In genomic region chr1:59743324-59744108, GRCh38 we compare ENCODE assay signal across 9 cellular contexts.
DNase-seq lines count a peak whose midpoint lies in the region; ATAC-seq, FAIRE-seq and TF ChIP-seq lines count a peak whose summit lies in the region.
"Had no signal": no experiment of that assay in that cellular context is flagged by ENCODE, and none has a peak within 500 bp of the region (broad histone marks: within the 10 kb centered on the region; RNA-seq: fewer than 3 reads in every experiment).

No MANE protein-coding gene starts in this region.

- no peaks in the 10 kb centered on the region for H3K36me3 Mint-ChIP-seq in MCF 10A (ENCODE audit: insufficient read depth, unreplicated experiment)
- H3K36me3 Mint-ChIP-seq in naive thymus-derived CD4-positive, alpha-beta T cell = peaks cover 0 to 9% (median 5%) of the 10 kb centered on the region in 5 donors
- no peaks in the 10 kb centered on the region for H3K36me3 Mint-ChIP-seq in activated CD8-positive, alpha-beta memory T cell treated with anti-CD3 and anti-CD28 coated beads, Interleukin-2, amount 10 ng/mL, durations not matched to agents 7 days and 5 days

- CTCF ChIA-PET in MCF 10A (lab: Yijun Ruan, JAX) = interaction anchor here (0.6 kb wide), 2 partner anchors 40 to 45 kb away, joined by 4 to 5 read pairs; no protein-coding TSS in a partner anchor
- CTCF ChIA-PET in mammary epithelial cell (lab: Charles Lee; ENCODE audit: low non-redundant PET) = no interaction called here
- CTCF ChIA-PET in naive thymus-derived CD4-positive, alpha-beta T cell (lab: Charles Lee) = no interaction called here
- CTCF ChIA-PET in activated CD8-positive, alpha-beta memory T cell treated with anti-CD3 and anti-CD28 coated beads, Interleukin-2, amount 10 ng/mL, durations not matched to agents 7 days and 5 days (lab: Charles Lee) = no interaction called here

- in situ Hi-C loops in mammary epithelial cell (cut with MboI; ENCODE audit: low sequenced_read_pairs in 2 of 2) = no loop called here

- DNase-seq in MCF 10A (ENCODE audit: unreplicated experiment) (no peak), mammary epithelial cell (no peak), foreskin melanocyte (peak; percentile 99), H54 (ENCODE audit: insufficient read length, low spot score) (no peak)
- no peak for DNase-seq in naive thymus-derived CD4-positive, alpha-beta T cell
- no peak for DNase-seq in activated CD8-positive, alpha-beta memory T cell treated with anti-CD3 and anti-CD28 coated beads, Interleukin-2, amount 10 ng/mL, durations not matched to agents 7 days and 5 days
- DNase-seq: activated CD8-positive, alpha-beta T cell treated with anti-CD3 and anti-CD28 coated beads for 36 hours had no signal

- no peak overlapping the region for H3K4me3 ChIP-seq in mammary epithelial cell (replicated peaks in 1 of 3; ENCODE audit: insufficient read depth in 1 of 3, low read depth in 2 of 3, low read length in 3 of 3)
- H3K4me3 ChIP-seq in naive thymus-derived CD4-positive, alpha-beta T cell (ENCODE audit: low read length) = no peak overlapping the region

- H4K20me1 ChIP-seq in mammary epithelial cell (ENCODE audit: insufficient read depth, low read length) = no peaks in the 10 kb centered on the region

- no peaks in the 10 kb centered on the region for H3K36me3 ChIP-seq in mammary epithelial cell (ENCODE audit: insufficient read depth, low read length)
- H3K36me3 ChIP-seq in naive thymus-derived CD4-positive, alpha-beta T cell (ENCODE audit: control insufficient read depth in 2 of 3, insufficient read depth in 3 of 3, low read length in 3 of 3) = no peaks in the 10 kb centered on the region

- no peaks in the 10 kb centered on the region for H3K4me1 ChIP-seq in mammary epithelial cell (ENCODE audit: insufficient read depth, low read length)
- H3K4me1 ChIP-seq in naive thymus-derived CD4-positive, alpha-beta T cell (ENCODE audit: control insufficient read depth in 2 of 2, insufficient read depth in 2 of 2, low read length in 2 of 2) = no peaks in the 10 kb centered on the region

- no peak overlapping the region for H3K9ac ChIP-seq in mammary epithelial cell (ENCODE audit: insufficient read depth, low read length)

- no peaks in the 10 kb centered on the region for H3K9me3 Mint-ChIP-seq in MCF 10A (ENCODE audit: unreplicated experiment)
- H3K9me3 Mint-ChIP-seq in naive thymus-derived CD4-positive, alpha-beta T cell = peaks cover 0 to 6% (median 0%) of the 10 kb centered on the region in 11 donors
- peaks cover 7% of the 10 kb centered on the region for H3K9me3 Mint-ChIP-seq in activated CD8-positive, alpha-beta memory T cell treated with anti-CD3 and anti-CD28 coated beads, Interleukin-2, amount 10 ng/mL, durations not matched to agents 7 days and 5 days (ENCODE audit: low read depth)
- H3K9me3 Mint-ChIP-seq: activated CD8-positive, alpha-beta T cell treated with anti-CD3 and anti-CD28 coated beads for 36 hours had no signal

- no peak overlapping the region for H3K27ac ChIP-seq in mammary epithelial cell (ENCODE audit: insufficient read depth, low read depth, low read length)
- no peak overlapping the region for H3K27ac ChIP-seq in naive thymus-derived CD4-positive, alpha-beta T cell (ENCODE audit: low read depth, low read length)

- H3K27me3 ChIP-seq in mammary epithelial cell (ENCODE audit: insufficient read depth, low read length) = no peaks in the 10 kb centered on the region
- no peaks in the 10 kb centered on the region for H3K27me3 ChIP-seq in naive thymus-derived CD4-positive, alpha-beta T cell (ENCODE audit: control insufficient read depth in 2 of 2, insufficient read depth in 2 of 2, low read length in 2 of 2)

- no peak overlapping the region for H2AFZ ChIP-seq in mammary epithelial cell (ENCODE audit: low read depth, low read length)

- TF ChIP-seq CTCF in MCF 10A (IDR thresholded peaks at IDR 0.05; ENCODE audit: unreplicated experiment) (no peak), mammary epithelial cell (conservative IDR thresholded peaks at IDR 0.05 in 1 of 2, IDR thresholded peaks at IDR 0.05 in 1 of 2; ENCODE audit: extremely low read depth in 1 of 2, insufficient read depth in 1 of 2, low read depth in 1 of 2, low read length in 2 of 2) (no peak)

- H3K9me3 ChIP-seq in mammary epithelial cell (replicated peaks; ENCODE audit: insufficient read depth, low read length) = no peaks in the 10 kb centered on the region
- no peaks in the 10 kb centered on the region for H3K9me3 ChIP-seq in naive thymus-derived CD4-positive, alpha-beta T cell (ENCODE audit: control insufficient read depth in 2 of 3, low read length in 3 of 3)

- no peaks in the 10 kb centered on the region for H3K79me2 ChIP-seq in mammary epithelial cell (ENCODE audit: insufficient read depth, low read length)

- no TSS peak for BruUV-seq in MCF 10A (replicated peaks; lab: Mats Ljungman, UMichigan)
- no TSS peak for BruUV-seq in mammary epithelial cell (replicated peaks; lab: Mats Ljungman, UMichigan)

- H3K27ac Mint-ChIP-seq in MCF 10A (ENCODE audit: low read depth, unreplicated experiment) = peak overlapping the region; percentile 2
- H3K27ac Mint-ChIP-seq in naive thymus-derived CD4-positive, alpha-beta T cell = no peak overlapping the region
- no peak overlapping the region for H3K27ac Mint-ChIP-seq in activated CD8-positive, alpha-beta memory T cell treated with anti-CD3 and anti-CD28 coated beads, Interleukin-2, amount 10 ng/mL, durations not matched to agents 7 days and 5 days
- H3K27ac Mint-ChIP-seq: activated CD8-positive, alpha-beta T cell treated with anti-CD3 and anti-CD28 coated beads for 36 hours had no signal

- FAIRE-seq in H54 (lab: Jason Lieb, UNC) = no peak

- POLR2A ChIA-PET in MCF 10A (lab: Yijun Ruan, JAX) = interaction anchor here (1.2 kb wide), 1 partner anchor 12 kb away, joined by 4 read pairs; no protein-coding TSS in a partner anchor
- POLR2A ChIA-PET in naive thymus-derived CD4-positive, alpha-beta T cell (lab: Charles Lee) = no interaction called here

- no peak overlapping the region for H3K4me2 ChIP-seq in mammary epithelial cell (ENCODE audit: insufficient read depth, low read depth, low read length)

- ATAC-seq in naive thymus-derived CD4-positive, alpha-beta T cell = peak; percentile 38
- no peak for ATAC-seq in GM18873 (IDR thresholded peaks at IDR 0.05; ENCODE audit: low FRiP score, unreplicated experiment)
- ATAC-seq in activated CD8-positive, alpha-beta memory T cell treated with anti-CD3 and anti-CD28 coated beads, Interleukin-2, amount 10 ng/mL, durations not matched to agents 7 days and 5 days = no peak
- no peak for ATAC-seq in GM18498 (IDR thresholded peaks at IDR 0.05; ENCODE audit: unreplicated experiment)
- ATAC-seq: activated CD8-positive, alpha-beta T cell treated with anti-CD3 and anti-CD28 coated beads for 36 hours had no signal

- WGBS in mammary epithelial cell (ENCODE audit: low coverage, missing lambda C conversion rate) = 94% methylated on average over 3 of the region's 3 CpGs

- no peaks in the 10 kb centered on the region for H3K4me1 Mint-ChIP-seq in MCF 10A (ENCODE audit: insufficient read depth, unreplicated experiment)
- H3K4me1 Mint-ChIP-seq in naive thymus-derived CD4-positive, alpha-beta T cell = no peaks in the 10 kb centered on the region
- peaks cover 3% of the 10 kb centered on the region for H3K4me1 Mint-ChIP-seq in activated CD8-positive, alpha-beta memory T cell treated with anti-CD3 and anti-CD28 coated beads, Interleukin-2, amount 10 ng/mL, durations not matched to agents 7 days and 5 days

- no peak overlapping the region for H3K4me3 Mint-ChIP-seq in MCF 10A (ENCODE audit: unreplicated experiment)
- no peak overlapping the region for H3K4me3 Mint-ChIP-seq in naive thymus-derived CD4-positive, alpha-beta T cell
- H3K4me3 Mint-ChIP-seq in activated CD8-positive, alpha-beta memory T cell treated with anti-CD3 and anti-CD28 coated beads, Interleukin-2, amount 10 ng/mL, durations not matched to agents 7 days and 5 days = no peak overlapping the region
- H3K4me3 Mint-ChIP-seq: activated CD8-positive, alpha-beta T cell treated with anti-CD3 and anti-CD28 coated beads for 36 hours had no signal

- TF ChIP-seq POLR2A in H54 (IDR thresholded peaks at IDR 0.05; ENCODE audit: low read depth, low read length) = no peak

- dilution Hi-C loops in mammary epithelial cell (cut with HindIII; ENCODE audit: low sequenced_read_pairs) = no loop called here

- intact Hi-C loops in MCF 10A (cut with micrococcal nuclease) (no loop called here), mammary epithelial cell (cut with micrococcal nuclease) (no loop called here)
- intact Hi-C loops in naive thymus-derived CD4-positive, alpha-beta T cell (cut with micrococcal nuclease) = no loop called here

- H3K27me3 Mint-ChIP-seq in MCF 10A (ENCODE audit: insufficient read depth, unreplicated experiment) = no peaks in the 10 kb centered on the region
- peaks cover 0 to 4% (median 0%) of the 10 kb centered on the region in 5 donors for H3K27me3 Mint-ChIP-seq in naive thymus-derived CD4-positive, alpha-beta T cell
- no peaks in the 10 kb centered on the region for H3K27me3 Mint-ChIP-seq in activated CD8-positive, alpha-beta memory T cell treated with anti-CD3 and anti-CD28 coated beads, Interleukin-2, amount 10 ng/mL, durations not matched to agents 7 days and 5 days
- H3K27me3 Mint-ChIP-seq: activated CD8-positive, alpha-beta T cell treated with anti-CD3 and anti-CD28 coated beads for 36 hours had no signal
